ENCODE assay signal across 1 cellular context in the genomic region with DNA sequence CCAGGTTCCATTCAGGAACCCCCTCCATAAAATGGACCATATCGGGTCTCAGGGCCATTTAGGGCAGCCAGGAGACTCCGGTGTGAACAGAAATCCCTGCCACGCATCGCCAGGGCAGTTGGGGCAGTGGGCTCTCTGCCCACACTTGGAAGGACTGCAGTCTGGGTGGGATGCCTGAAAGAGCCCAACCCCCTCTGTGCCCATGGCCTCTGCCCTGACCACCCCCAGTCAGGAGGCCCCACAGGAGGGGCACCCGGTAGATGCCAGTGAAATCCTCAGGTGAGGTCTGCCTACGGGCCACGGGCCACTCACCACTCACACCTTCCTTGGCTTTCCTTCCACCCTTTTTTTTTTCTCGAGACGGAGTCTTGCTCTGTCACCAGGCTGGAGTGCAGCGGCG.
TF ChIP-seq lines count a peak whose summit lies in the region.

No MANE protein-coding gene starts in this region.

TF ChIP-seq in HEK293, 187 proteins besides CTCF, POLR2A, EP300 and RAD21:
- TF ChIP-seq GLIS1 (tag by site-specific recombination; IDR thresholded peaks at IDR 0.05) (peak; percentile 61), ZNF596 (tag by site-specific recombination; IDR thresholded peaks at IDR 0.05) (no peak), ZNF132 (tag by site-specific recombination; IDR thresholded peaks at IDR 0.05; ENCODE audit: borderline replicate concordance) (no peak), GLIS2 (tag by site-specific recombination; IDR thresholded peaks at IDR 0.05) (peak; percentile 55)
- TF ChIP-seq, protein P1, sequence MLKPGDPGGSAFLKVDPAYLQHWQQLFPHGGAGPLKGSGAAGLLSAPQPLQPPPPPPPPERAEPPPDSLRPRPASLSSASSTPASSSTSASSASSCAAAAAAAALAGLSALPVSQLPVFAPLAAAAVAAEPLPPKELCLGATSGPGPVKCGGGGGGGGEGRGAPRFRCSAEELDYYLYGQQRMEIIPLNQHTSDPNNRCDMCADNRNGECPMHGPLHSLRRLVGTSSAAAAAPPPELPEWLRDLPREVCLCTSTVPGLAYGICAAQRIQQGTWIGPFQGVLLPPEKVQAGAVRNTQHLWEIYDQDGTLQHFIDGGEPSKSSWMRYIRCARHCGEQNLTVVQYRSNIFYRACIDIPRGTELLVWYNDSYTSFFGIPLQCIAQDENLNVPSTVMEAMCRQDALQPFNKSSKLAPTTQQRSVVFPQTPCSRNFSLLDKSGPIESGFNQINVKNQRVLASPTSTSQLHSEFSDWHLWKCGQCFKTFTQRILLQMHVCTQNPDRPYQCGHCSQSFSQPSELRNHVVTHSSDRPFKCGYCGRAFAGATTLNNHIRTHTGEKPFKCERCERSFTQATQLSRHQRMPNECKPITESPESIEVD (tag by site-specific recombination; IDR thresholded peaks at IDR 0.05), result no peak
- TF ChIP-seq, protein P2, sequence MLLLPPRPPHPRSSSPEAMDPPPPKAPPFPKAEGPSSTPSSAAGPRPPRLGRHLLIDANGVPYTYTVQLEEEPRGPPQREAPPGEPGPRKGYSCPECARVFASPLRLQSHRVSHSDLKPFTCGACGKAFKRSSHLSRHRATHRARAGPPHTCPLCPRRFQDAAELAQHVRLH (tag by site-specific recombination; IDR thresholded peaks at IDR 0.05), result no peak
TF ChIP-seq in HEK293: peak in this region for 2.
